Comparison of ENCODE assay signal across 1 cellular context in the genomic region with DNA sequence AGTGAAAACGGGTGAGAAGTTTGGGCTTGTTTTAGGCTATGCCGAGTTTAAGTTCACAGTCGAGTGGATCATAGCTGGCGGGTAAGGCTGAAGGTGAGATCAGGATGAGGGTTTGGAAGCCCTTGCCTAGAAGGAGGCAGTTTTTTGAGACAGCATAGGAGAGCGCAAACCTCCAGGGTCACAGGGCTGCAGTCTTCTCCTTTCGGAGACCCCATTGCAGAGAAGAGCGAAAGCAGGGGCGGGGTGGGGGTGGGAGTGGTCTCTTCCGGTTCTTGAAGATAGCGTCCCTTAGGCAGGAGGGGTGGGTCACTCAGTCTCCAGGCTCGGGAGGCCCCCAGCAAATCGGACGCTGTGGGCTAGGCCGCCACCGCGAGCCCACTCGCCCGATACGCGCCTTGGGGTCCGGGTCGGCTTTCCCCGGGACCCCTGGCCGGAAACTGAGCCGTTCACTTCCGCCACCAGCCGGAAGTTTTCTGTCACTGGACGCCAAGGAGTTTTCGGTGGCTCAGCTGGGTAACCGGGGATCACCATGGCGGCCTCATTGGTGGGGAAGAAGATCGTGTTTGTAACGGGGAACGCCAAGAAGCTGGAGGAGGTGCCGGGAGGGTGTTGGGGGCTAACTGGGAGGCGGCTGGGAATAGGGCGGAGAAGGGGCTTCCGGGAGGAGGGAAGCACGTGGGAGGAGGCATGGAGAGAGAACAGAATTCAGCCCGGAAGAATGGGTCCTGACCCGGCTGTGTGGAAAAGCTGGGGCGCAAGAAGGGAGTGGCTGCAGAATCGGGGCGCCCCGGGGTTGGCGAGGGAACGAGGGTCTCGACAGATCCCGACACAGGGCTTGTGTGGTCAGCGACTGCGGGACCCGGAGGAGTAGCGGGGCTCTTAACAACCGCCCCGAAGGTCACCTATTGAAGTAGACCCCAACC.
TF ChIP-seq lines count a peak whose summit lies in the region.

A gene (plus strand): TSS at position 476 of the 923 bp plus-strand sequence. CDS start 54 bp downstream, at position 530.

TF ChIP-seq in HepG2, 621 proteins besides CTCF, POLR2A, EP300 and RAD21 (continued from another document and continues in another):
- TF ChIP-seq, protein P1, sequence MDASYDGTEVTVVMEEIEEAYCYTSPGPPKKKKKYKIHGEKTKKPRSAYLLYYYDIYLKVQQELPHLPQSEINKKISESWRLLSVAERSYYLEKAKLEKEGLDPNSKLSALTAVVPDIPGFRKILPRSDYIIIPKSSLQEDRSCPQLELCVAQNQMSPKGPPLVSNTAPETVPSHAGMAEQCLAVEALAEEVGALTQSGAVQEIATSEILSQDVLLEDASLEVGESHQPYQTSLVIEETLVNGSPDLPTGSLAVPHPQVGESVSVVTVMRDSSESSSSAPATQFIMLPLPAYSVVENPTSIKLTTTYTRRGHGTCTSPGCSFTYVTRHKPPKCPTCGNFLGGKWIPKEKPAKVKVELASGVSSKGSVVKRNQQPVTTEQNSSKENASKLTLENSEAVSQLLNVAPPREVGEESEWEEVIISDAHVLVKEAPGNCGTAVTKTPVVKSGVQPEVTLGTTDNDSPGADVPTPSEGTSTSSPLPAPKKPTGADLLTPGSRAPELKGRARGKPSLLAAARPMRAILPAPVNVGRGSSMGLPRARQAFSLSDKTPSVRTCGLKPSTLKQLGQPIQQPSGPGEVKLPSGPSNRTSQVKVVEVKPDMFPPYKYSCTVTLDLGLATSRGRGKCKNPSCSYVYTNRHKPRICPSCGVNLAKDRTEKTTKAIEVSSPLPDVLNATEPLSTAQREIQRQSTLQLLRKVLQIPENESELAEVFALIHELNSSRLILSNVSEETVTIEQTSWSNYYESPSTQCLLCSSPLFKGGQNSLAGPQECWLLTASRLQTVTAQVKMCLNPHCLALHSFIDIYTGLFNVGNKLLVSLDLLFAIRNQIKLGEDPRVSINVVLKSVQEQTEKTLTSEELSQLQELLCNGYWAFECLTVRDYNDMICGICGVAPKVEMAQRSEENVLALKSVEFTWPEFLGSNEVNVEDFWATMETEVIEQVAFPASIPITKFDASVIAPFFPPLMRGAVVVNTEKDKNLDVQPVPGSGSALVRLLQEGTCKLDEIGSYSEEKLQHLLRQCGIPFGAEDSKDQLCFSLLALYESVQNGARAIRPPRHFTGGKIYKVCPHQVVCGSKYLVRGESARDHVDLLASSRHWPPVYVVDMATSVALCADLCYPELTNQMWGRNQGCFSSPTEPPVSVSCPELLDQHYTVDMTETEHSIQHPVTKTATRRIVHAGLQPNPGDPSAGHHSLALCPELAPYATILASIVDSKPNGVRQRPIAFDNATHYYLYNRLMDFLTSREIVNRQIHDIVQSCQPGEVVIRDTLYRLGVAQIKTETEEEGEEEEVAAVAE (CRISPR knock-in tag; IDR thresholded peaks at IDR 0.05; ENCODE audit: borderline replicate concordance) = peak; percentile 59; the same call in 1 of the 2 replicates
- peak; percentile 77 for TF ChIP-seq ZSCAN25 (CRISPR knock-in tag; IDR thresholded peaks at IDR 0.05)
- peak; percentile 32; the same call in 1 of the 2 replicates for TF ChIP-seq KDM6A (CRISPR knock-in tag; IDR thresholded peaks at IDR 0.05; ENCODE audit: low read depth)
- peak; percentile 98 for TF ChIP-seq ZNF558 (CRISPR knock-in tag; IDR thresholded peaks at IDR 0.05; ENCODE audit: borderline replicate concordance)
- 0 out of 2 replicates have a peak, but pooled peaks have one; percentile 47 for TF ChIP-seq ZIK1 (CRISPR knock-in tag; IDR thresholded peaks at IDR 0.05; ENCODE audit: borderline replicate concordance, low read depth)
- peak; percentile 93; the same call in 1 of the 2 replicates for TF ChIP-seq MTA1 (CRISPR knock-in tag; IDR thresholded peaks at IDR 0.05; ENCODE audit: borderline replicate concordance)
- TF ChIP-seq SCMH1 (CRISPR knock-in tag; IDR thresholded peaks at IDR 0.05; ENCODE audit: borderline replicate concordance) = no peak
- no peak for TF ChIP-seq REXO4 (CRISPR knock-in tag; IDR thresholded peaks at IDR 0.05; ENCODE audit: borderline replicate concordance)
- TF ChIP-seq, protein P2, sequence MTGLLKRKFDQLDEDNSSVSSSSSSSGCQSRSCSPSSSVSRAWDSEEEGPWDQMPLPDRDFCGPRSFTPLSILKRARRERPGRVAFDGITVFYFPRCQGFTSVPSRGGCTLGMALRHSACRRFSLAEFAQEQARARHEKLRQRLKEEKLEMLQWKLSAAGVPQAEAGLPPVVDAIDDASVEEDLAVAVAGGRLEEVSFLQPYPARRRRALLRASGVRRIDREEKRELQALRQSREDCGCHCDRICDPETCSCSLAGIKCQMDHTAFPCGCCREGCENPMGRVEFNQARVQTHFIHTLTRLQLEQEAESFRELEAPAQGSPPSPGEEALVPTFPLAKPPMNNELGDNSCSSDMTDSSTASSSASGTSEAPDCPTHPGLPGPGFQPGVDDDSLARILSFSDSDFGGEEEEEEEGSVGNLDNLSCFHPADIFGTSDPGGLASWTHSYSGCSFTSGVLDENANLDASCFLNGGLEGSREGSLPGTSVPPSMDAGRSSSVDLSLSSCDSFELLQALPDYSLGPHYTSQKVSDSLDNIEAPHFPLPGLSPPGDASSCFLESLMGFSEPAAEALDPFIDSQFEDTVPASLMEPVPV (CRISPR knock-in tag; IDR thresholded peaks at IDR 0.05) = peak; percentile 78
- TF ChIP-seq, protein P3, sequence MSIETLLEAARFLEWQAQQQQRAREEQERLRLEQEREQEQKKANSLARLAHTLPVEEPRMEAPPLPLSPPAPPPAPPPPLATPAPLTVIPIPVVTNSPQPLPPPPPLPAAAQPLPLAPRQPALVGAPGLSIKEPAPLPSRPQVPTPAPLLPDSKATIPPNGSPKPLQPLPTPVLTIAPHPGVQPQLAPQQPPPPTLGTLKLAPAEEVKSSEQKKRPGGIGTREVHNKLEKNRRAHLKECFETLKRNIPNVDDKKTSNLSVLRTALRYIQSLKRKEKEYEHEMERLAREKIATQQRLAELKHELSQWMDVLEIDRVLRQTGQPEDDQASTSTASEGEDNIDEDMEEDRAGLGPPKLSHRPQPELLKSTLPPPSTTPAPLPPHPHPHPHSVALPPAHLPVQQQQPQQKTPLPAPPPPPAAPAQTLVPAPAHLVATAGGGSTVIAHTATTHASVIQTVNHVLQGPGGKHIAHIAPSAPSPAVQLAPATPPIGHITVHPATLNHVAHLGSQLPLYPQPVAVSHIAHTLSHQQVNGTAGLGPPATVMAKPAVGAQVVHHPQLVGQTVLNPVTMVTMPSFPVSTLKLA (IDR thresholded peaks at IDR 0.05) = peak; percentile 87
- TF ChIP-seq SNAPC2 (CRISPR knock-in tag; IDR thresholded peaks at IDR 0.05) = peak; percentile 95
- TF ChIP-seq ZNF30 (CRISPR knock-in tag; IDR thresholded peaks at IDR 0.05) = no peak
- peak; percentile 53 for TF ChIP-seq CAMTA2 (CRISPR knock-in tag; IDR thresholded peaks at IDR 0.05; ENCODE audit: borderline replicate concordance)
- no peak for TF ChIP-seq RORA (CRISPR knock-in tag; IDR thresholded peaks at IDR 0.05)
- TF ChIP-seq ZSCAN22 (CRISPR knock-in tag; IDR thresholded peaks at IDR 0.05) = peak; percentile 70; the same call in 1 of the 2 replicates
- TF ChIP-seq KLF11 (CRISPR knock-in tag; IDR thresholded peaks at IDR 0.05) = peak; percentile 55; the same call in 1 of the 2 replicates
- TF ChIP-seq SYNCRIP (IDR thresholded peaks at IDR 0.05; ENCODE audit: insufficient read depth, low read depth, low read length) = no peak
- TF ChIP-seq, protein P4, sequence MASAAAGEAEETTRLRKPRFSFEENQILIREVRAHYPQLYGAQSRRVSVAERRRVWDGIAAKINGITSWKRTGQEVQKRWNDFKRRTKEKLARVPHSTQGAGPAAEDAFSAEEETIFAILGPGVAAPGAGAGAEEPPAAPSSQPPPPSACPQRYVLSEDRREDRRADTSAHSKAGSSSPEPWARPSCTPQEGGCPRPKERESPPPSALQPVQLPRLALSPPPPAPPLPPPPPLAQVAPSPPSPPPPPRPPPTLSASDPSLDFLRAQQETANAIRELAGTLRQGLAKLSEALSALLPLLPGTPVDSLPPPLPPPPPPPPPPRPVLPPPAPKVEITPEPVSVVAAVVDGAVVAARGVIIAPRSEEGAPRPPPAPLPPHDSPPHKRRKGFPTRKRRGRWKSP (CRISPR knock-in tag; IDR thresholded peaks at IDR 0.05) = peak; percentile 70; the same call in 1 of the 2 replicates
- TF ChIP-seq, protein P5, sequence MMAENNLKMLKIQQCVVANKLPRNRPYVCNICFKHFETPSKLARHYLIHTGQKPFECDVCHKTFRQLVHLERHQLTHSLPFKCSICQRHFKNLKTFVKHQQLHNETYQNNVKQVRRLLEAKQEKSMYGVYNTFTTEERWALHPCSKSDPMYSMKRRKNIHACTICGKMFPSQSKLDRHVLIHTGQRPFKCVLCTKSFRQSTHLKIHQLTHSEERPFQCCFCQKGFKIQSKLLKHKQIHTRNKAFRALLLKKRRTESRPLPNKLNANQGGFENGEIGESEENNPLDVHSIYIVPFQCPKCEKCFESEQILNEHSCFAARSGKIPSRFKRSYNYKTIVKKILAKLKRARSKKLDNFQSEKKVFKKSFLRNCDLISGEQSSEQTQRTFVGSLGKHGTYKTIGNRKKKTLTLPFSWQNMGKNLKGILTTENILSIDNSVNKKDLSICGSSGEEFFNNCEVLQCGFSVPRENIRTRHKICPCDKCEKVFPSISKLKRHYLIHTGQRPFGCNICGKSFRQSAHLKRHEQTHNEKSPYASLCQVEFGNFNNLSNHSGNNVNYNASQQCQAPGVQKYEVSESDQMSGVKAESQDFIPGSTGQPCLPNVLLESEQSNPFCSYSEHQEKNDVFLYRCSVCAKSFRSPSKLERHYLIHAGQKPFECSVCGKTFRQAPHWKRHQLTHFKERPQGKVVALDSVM (CRISPR knock-in tag; IDR thresholded peaks at IDR 0.05) = peak; percentile 58; the same call in 1 of the 2 replicates
- peak; percentile 56; the same call in 1 of the 2 replicates for TF ChIP-seq KDM3A (CRISPR knock-in tag; IDR thresholded peaks at IDR 0.05; ENCODE audit: low read depth)
- TF ChIP-seq KLF12 (CRISPR knock-in tag; IDR thresholded peaks at IDR 0.05; ENCODE audit: borderline replicate concordance) = peak; percentile 93
- no peak for TF ChIP-seq MBD4 (IDR thresholded peaks at IDR 0.05; ENCODE audit: borderline replicate concordance, low read length)
- TF ChIP-seq ZFAT (CRISPR knock-in tag; conservative IDR thresholded peaks at IDR 0.05) = 0 out of 2 replicates have a peak, but pooled peaks have one; percentile 14
- TF ChIP-seq, protein P6, sequence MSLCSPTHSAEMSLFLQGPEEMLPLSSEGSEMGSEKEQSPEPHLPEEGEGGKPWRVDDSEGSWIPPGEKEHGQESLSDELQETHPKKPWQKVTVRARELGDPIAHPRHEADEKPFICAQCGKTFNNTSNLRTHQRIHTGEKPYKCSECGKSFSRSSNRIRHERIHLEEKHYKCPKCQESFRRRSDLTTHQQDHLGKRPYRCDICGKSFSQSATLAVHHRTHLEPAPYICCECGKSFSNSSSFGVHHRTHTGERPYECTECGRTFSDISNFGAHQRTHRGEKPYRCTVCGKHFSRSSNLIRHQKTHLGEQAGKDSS (CRISPR knock-in tag; IDR thresholded peaks at IDR 0.05; ENCODE audit: borderline replicate concordance, low read depth) = peak; percentile 73
- TF ChIP-seq CC2D1A (CRISPR knock-in tag; IDR thresholded peaks at IDR 0.05) = 0 out of 2 replicates have a peak, but pooled peaks have one; percentile 74
- TF ChIP-seq, protein P7, sequence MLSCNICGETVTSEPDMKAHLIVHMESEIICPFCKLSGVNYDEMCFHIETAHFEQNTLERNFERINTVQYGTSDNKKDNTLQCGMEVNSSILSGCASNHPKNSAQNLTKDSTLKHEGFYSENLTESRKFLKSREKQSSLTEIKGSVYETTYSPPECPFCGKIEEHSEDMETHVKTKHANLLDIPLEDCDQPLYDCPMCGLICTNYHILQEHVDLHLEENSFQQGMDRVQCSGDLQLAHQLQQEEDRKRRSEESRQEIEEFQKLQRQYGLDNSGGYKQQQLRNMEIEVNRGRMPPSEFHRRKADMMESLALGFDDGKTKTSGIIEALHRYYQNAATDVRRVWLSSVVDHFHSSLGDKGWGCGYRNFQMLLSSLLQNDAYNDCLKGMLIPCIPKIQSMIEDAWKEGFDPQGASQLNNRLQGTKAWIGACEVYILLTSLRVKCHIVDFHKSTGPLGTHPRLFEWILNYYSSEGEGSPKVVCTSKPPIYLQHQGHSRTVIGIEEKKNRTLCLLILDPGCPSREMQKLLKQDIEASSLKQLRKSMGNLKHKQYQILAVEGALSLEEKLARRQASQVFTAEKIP (CRISPR knock-in tag; IDR thresholded peaks at IDR 0.05; ENCODE audit: borderline replicate concordance) = no peak
- TF ChIP-seq FOXA3 (CRISPR knock-in tag; IDR thresholded peaks at IDR 0.05) = peak; percentile 42
- TF ChIP-seq, protein P8, sequence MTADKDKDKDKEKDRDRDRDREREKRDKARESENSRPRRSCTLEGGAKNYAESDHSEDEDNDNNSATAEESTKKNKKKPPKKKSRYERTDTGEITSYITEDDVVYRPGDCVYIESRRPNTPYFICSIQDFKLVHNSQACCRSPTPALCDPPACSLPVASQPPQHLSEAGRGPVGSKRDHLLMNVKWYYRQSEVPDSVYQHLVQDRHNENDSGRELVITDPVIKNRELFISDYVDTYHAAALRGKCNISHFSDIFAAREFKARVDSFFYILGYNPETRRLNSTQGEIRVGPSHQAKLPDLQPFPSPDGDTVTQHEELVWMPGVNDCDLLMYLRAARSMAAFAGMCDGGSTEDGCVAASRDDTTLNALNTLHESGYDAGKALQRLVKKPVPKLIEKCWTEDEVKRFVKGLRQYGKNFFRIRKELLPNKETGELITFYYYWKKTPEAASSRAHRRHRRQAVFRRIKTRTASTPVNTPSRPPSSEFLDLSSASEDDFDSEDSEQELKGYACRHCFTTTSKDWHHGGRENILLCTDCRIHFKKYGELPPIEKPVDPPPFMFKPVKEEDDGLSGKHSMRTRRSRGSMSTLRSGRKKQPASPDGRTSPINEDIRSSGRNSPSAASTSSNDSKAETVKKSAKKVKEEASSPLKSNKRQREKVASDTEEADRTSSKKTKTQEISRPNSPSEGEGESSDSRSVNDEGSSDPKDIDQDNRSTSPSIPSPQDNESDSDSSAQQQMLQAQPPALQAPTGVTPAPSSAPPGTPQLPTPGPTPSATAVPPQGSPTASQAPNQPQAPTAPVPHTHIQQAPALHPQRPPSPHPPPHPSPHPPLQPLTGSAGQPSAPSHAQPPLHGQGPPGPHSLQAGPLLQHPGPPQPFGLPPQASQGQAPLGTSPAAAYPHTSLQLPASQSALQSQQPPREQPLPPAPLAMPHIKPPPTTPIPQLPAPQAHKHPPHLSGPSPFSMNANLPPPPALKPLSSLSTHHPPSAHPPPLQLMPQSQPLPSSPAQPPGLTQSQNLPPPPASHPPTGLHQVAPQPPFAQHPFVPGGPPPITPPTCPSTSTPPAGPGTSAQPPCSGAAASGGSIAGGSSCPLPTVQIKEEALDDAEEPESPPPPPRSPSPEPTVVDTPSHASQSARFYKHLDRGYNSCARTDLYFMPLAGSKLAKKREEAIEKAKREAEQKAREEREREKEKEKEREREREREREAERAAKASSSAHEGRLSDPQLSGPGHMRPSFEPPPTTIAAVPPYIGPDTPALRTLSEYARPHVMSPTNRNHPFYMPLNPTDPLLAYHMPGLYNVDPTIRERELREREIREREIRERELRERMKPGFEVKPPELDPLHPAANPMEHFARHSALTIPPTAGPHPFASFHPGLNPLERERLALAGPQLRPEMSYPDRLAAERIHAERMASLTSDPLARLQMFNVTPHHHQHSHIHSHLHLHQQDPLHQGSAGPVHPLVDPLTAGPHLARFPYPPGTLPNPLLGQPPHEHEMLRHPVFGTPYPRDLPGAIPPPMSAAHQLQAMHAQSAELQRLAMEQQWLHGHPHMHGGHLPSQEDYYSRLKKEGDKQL (CRISPR knock-in tag; IDR thresholded peaks at IDR 0.05; ENCODE audit: low read depth) = peak; percentile 40; the same call in 1 of the 2 replicates
- no peak for TF ChIP-seq NR2F1 (CRISPR knock-in tag; IDR thresholded peaks at IDR 0.05)
